ENCODE assay signal across 12 cellular contexts in the genomic region with DNA sequence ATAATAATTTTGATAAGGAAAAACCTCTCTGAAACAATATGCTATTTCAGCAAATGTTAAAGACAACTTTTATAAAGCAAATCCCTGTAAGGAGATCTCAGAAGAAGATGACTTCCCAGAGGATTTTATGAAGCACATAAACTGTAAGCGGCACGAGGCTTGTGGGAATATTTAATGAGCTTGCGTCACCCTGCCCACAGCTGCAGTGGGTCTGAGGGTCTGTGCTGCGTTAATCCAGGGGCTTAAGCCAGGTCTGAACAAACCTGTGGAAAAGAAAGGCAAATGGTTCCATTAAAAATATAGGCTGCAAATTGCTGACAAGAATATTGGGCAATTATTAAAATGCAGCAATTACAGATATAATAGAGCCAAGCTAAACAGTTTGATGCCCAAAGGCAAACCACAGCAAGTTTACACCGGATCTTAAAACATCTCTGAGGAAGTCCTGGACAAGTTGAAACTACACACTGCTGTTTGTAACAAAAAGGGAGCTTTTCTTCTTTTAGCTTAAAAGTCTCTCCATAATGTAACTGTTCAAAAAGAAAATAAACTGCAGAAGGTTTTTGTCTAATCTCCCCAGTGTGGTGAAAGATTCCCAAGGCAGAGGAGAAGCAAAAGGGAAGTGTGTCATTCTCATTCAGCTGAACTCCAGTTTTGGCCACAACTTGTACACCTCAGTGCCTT. TPM values are rescaled to one million over a fixed set of nuclear protein-coding genes. Genes with fewer than 3 reads are reported as not detected.
DNase-seq lines count a peak whose midpoint lies in the region; ATAC-seq, FAIRE-seq and TF ChIP-seq lines count a peak whose summit lies in the region.
"Had no signal": no experiment of that assay in that cellular context is flagged by ENCODE, and none has a peak within 500 bp of the region (broad histone marks: within the 10 kb centered on the region; RNA-seq: fewer than 3 reads in every experiment).

No MANE protein-coding gene starts in this region.

- intact Hi-C loops in right lobe of liver (cut with DNase I): no loop called here
- intact Hi-C loops in activated naive CD4-positive, alpha-beta T cell treated with anti-CD3 and anti-CD28 coated beads for 36 hours (cut with micrococcal nuclease): no loop called here

- H3K27me3 ChIP-seq in bronchial epithelial cell (ENCODE audit: control insufficient read depth, insufficient read depth, low read length) (no peaks in the 10 kb centered on the region), right lobe of liver (no peaks in the 10 kb centered on the region)

- TF ChIP-seq POLR2A in right lobe of liver (IDR thresholded peaks at IDR 0.05): no peak

- no peaks in the 10 kb centered on the region for H3K9me3 ChIP-seq in right lobe of liver

- H3K4me3 ChIP-seq in AG10803 (ENCODE audit: low read length) (peak overlapping the region; percentile 31), bronchial epithelial cell (ENCODE audit: low read depth, low read length) (no peak overlapping the region), right lobe of liver (no peak overlapping the region)

- H3K9me3 Mint-ChIP-seq in naive thymus-derived CD8-positive, alpha-beta T cell: no peaks in the 10 kb centered on the region
- H3K9me3 Mint-ChIP-seq in activated naive CD4-positive, alpha-beta T cell treated with anti-CD3 and anti-CD28 coated beads for 36 hours: no peaks in the 10 kb centered on the region

- 44% methylated on average over 4 of the region's 5 CpGs for WGBS in right lobe of liver (ENCODE audit: insufficient coverage, low coverage, low lambda C conversion rate, missing lambda C conversion rate)

- H3K36me3 ChIP-seq in bronchial epithelial cell (ENCODE audit: control insufficient read depth, insufficient read depth, low read length) (no peaks in the 10 kb centered on the region), right lobe of liver (no peaks in the 10 kb centered on the region)

- no peak overlapping the region for H3K27ac ChIP-seq in right lobe of liver
- H3K27ac ChIP-seq: C4-2B, HL-60 had no signal

- H3K36me3 Mint-ChIP-seq in naive thymus-derived CD8-positive, alpha-beta T cell: peaks cover 0 to 6% (median 3%) of the 10 kb centered on the region in 3 donors
- peaks cover 3% of the 10 kb centered on the region for H3K36me3 Mint-ChIP-seq in activated naive CD4-positive, alpha-beta T cell treated with anti-CD3 and anti-CD28 coated beads for 36 hours (ENCODE audit: low read depth)

- no peak for FAIRE-seq in bronchial epithelial cell (lab: Jason Lieb, UNC)

- H3K4me1 ChIP-seq in right lobe of liver: no peaks in the 10 kb centered on the region

- POLR2A ChIA-PET in naive thymus-derived CD8-positive, alpha-beta T cell (lab: Charles Lee): no interaction called here

- H3K4me3 Mint-ChIP-seq in naive thymus-derived CD8-positive, alpha-beta T cell: no peak overlapping the region
- H3K4me3 Mint-ChIP-seq in activated naive CD4-positive, alpha-beta T cell treated with anti-CD3 and anti-CD28 coated beads for 36 hours: no peak overlapping the region
- H3K4me3 Mint-ChIP-seq: activated naive CD8-positive, alpha-beta T cell had no signal

- no peaks in the 10 kb centered on the region for H3K27me3 Mint-ChIP-seq in naive thymus-derived CD8-positive, alpha-beta T cell
- no peaks in the 10 kb centered on the region for H3K27me3 Mint-ChIP-seq in activated naive CD4-positive, alpha-beta T cell treated with anti-CD3 and anti-CD28 coated beads for 36 hours (ENCODE audit: low read depth)
- H3K27me3 Mint-ChIP-seq: activated naive CD8-positive, alpha-beta T cell had no signal

- peak overlapping the region in 1 of 10 donors; percentile 52 for H3K27ac Mint-ChIP-seq in naive thymus-derived CD8-positive, alpha-beta T cell
- no peak overlapping the region for H3K27ac Mint-ChIP-seq in activated naive CD4-positive, alpha-beta T cell treated with anti-CD3 and anti-CD28 coated beads for 36 hours
- H3K27ac Mint-ChIP-seq: activated naive CD8-positive, alpha-beta T cell had no signal

- peak in 3 of 4 donors; percentile 27 to 43 (median 36) for ATAC-seq in right lobe of liver
- ATAC-seq in naive thymus-derived CD8-positive, alpha-beta T cell: no peak
- no peak for ATAC-seq in HG02885 (IDR thresholded peaks at IDR 0.05; ENCODE audit: poor library complexity, unreplicated experiment)

- CTCF ChIA-PET in activated naive CD4-positive, alpha-beta T cell treated with anti-CD3 and anti-CD28 coated beads for 36 hours (lab: Charles Lee): interaction anchor here (0.7 kb wide), 1 partner anchor 362 kb away, joined by 3 read pairs; no protein-coding TSS in a partner anchor

- peaks cover 0 to 24% (median 4%) of the 10 kb centered on the region in 4 donors for H3K4me1 Mint-ChIP-seq in naive thymus-derived CD8-positive, alpha-beta T cell
- peaks cover 3% of the 10 kb centered on the region for H3K4me1 Mint-ChIP-seq in activated naive CD4-positive, alpha-beta T cell treated with anti-CD3 and anti-CD28 coated beads for 36 hours (ENCODE audit: low read depth)

- TF ChIP-seq CTCF in AG10803 (conservative IDR thresholded peaks at IDR 0.05; ENCODE audit: low read length) (no peak), bronchial epithelial cell (IDR thresholded peaks at IDR 0.05; ENCODE audit: insufficient read depth, low read length, severe bottlenecking) (no peak), right lobe of liver (IDR thresholded peaks at IDR 0.05) (no peak)

- peak; percentile 58 for DNase-seq in AG10803 (ENCODE audit: low read depth)
- DNase-seq in NCI-H1105 treated with DMSO at 0.1 percent for 48 hours (lab: John Stamatoyannopoulos, UW): peak; percentile 62
- DNase-seq in bronchial epithelial cell (ENCODE audit: low read depth): peak; percentile 87
- no peak for DNase-seq in right lobe of liver
- DNase-seq in naive thymus-derived CD8-positive, alpha-beta T cell: no peak
- no peak for DNase-seq in ecto neural progenitor cell (ENCODE audit: low spot score)
- DNase-seq in activated naive CD4-positive, alpha-beta T cell treated with anti-CD3 and anti-CD28 coated beads for 36 hours: no peak
- DNase-seq: NCI-H446 treated with DMSO at 0.1 percent for 48 hours had no signal

RNA-seq across cellular contexts. Expression of gene TGFBR3, which starts 21.8 kb away (rescaled TPM):
- total RNA-seq in bronchial epithelial cell (0.51 and 1.8 TPM in 2 replicates), right lobe of liver (10 to 100 TPM in 5 of 6 experiments, 1 to 10 TPM in 1; 9.0 to 32.3 (median 18.1) TPM)
- 10 to 100 TPM; 11.6 to 12.0 TPM for total RNA-seq in naive thymus-derived CD8-positive, alpha-beta T cell
- 10 to 100 TPM in 1 of 3 donors, 1 to 10 TPM in 2; 6.1 to 67.6 (median 9.5) TPM for polyA plus RNA-seq in naive thymus-derived CD8-positive, alpha-beta T cell
- 1 to 10 TPM; 3.2 to 3.3 TPM for total RNA-seq in activated naive CD4-positive, alpha-beta T cell treated with anti-CD3 and anti-CD28 coated beads for 36 hours

Comparison
In these comparisons a context has a peak if more than half of its experiments do, and no peak if none do; other contexts are left out.
1. DNase-seq: peak in AG10803 (single experiment), NCI-H1105 treated with DMSO at 0.1 percent for 48 hours (single experiment) and bronchial epithelial cell (single experiment); none in right lobe of liver (0 of 3), naive thymus-derived CD8-positive, alpha-beta T cell (0 of 10), ecto neural progenitor cell (single experiment) and activated naive CD4-positive, alpha-beta T cell treated with anti-CD3 and anti-CD28 coated beads for 36 hours (single experiment).
2. ATAC-seq: peak in right lobe of liver (3 of 4); none in naive thymus-derived CD8-positive, alpha-beta T cell (0 of 2) and HG02885 (single experiment).